Comparison of ENCODE assay signal across 1 cellular context in the genomic region with DNA sequence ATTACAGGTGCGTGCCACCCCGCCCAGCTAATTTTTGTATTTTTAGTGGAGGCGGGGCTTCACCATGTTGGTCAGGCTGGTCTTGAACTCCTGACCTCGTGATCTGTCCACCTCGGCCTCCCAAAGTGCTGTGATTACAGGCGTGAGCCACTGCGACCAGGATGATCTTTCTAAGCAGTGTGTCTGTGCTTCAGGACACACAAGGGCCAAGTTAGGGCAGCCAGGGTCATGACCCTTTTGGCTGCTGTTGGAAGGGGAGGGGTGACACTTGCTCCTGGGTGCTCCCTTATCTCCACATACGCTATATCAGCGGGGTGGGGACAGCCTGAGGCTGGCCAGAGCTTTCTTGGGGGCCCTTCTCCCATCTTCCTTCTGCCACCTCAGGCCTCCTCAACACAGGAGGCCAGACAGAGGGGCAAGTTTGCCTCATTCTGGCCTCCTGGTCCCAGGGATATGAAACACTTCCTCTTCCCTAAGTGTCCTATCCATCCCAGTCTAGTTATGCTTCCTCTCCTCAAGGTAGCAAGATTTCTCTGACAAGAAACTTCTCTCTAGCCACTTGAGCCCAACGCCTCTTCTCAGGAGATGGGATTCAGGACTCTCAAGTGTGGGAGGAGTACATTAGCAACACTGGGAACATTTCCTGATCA.
TF ChIP-seq lines count a peak whose summit lies in the region.

No MANE protein-coding gene starts in this region.

TF ChIP-seq in WTC11, 78 proteins besides CTCF, POLR2A, EP300 and RAD21 (continued from another document):
- TF ChIP-seq, protein P1, sequence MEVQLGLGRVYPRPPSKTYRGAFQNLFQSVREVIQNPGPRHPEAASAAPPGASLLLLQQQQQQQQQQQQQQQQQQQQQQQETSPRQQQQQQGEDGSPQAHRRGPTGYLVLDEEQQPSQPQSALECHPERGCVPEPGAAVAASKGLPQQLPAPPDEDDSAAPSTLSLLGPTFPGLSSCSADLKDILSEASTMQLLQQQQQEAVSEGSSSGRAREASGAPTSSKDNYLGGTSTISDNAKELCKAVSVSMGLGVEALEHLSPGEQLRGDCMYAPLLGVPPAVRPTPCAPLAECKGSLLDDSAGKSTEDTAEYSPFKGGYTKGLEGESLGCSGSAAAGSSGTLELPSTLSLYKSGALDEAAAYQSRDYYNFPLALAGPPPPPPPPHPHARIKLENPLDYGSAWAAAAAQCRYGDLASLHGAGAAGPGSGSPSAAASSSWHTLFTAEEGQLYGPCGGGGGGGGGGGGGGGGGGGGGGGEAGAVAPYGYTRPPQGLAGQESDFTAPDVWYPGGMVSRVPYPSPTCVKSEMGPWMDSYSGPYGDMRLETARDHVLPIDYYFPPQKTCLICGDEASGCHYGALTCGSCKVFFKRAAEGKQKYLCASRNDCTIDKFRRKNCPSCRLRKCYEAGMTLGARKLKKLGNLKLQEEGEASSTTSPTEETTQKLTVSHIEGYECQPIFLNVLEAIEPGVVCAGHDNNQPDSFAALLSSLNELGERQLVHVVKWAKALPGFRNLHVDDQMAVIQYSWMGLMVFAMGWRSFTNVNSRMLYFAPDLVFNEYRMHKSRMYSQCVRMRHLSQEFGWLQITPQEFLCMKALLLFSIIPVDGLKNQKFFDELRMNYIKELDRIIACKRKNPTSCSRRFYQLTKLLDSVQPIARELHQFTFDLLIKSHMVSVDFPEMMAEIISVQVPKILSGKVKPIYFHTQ (CRISPR knock-in tag; IDR thresholded peaks at IDR 0.05) = no peak
- no peak for TF ChIP-seq NR2C2 (CRISPR knock-in tag; IDR thresholded peaks at IDR 0.05)
